1 cellular context compared by ENCODE assay signal in genomic region chr15:66658057-66658456, GRCh38.
TF ChIP-seq lines count a peak whose summit lies in the region.

No MANE protein-coding gene starts in this region.

TF ChIP-seq in H1, 55 proteins besides CTCF, POLR2A, EP300 and RAD21:
- TF ChIP-seq ZNF274 (IDR thresholded peaks at IDR 0.05; ENCODE audit: borderline replicate concordance, extremely low read depth, low read length) (no peak), SAP30 (IDR thresholded peaks at IDR 0.05; ENCODE audit: insufficient read depth, insufficient replicate concordance, low read length) (no peak), PHF8 (conservative IDR thresholded peaks at IDR 0.05; ENCODE audit: low read depth, low read length) (no peak), SRF (IDR thresholded peaks at IDR 0.05; ENCODE audit: low read depth, low read length) (no peak), CTBP2 (IDR thresholded peaks at IDR 0.05; ENCODE audit: borderline replicate concordance, insufficient read depth, insufficient read length, low read length) (no peak), NRF1 (IDR thresholded peaks at IDR 0.05; ENCODE audit: low read depth, low read length) (no peak), RXRA (IDR thresholded peaks at IDR 0.05; ENCODE audit: insufficient read depth, low read depth, low read length) (no peak), KDM5A (IDR thresholded peaks at IDR 0.05; ENCODE audit: low read length) (no peak)
